In genomic region chr9:18741331-18741730, GRCh38 we compare ENCODE assay signal across 38 cellular contexts.
"Had no signal": no experiment of that assay in that cellular context is flagged by ENCODE, and none has a peak within 500 bp of the region (broad histone marks: within the 10 kb centered on the region; RNA-seq: fewer than 3 reads in every experiment).

No MANE protein-coding gene starts in this region.

- H3K36me3 Mint-ChIP-seq: activated naive CD4-positive, alpha-beta T cell treated with anti-CD3 and anti-CD28 coated beads, Interleukin-2, amount 10 ng/mL, durations not matched to agents 7 days and 5 days; activated naive CD4-positive, alpha-beta T cell treated with anti-CD3 and anti-CD28 coated beads, Interleukin-2, amount 50 U/mL, for 24 hours; activated naive CD4-positive, alpha-beta T cell treated with anti-CD3 and anti-CD28 coated beads, Interleukin-2, amount 50 U/mL, for 72 hours; activated naive CD8-positive, alpha-beta T cell; activated naive CD8-positive, alpha-beta T cell treated with anti-CD3 and anti-CD28 coated beads for 36 hours; activated naive CD8-positive, alpha-beta T cell treated with anti-CD3 and anti-CD28 coated beads, Interleukin-2, amount 10 ng/mL, durations not matched to agents 7 days and 5 days; brain had no signal

- H3K36me3 ChIP-seq: adrenal gland, ascending aorta, brain microvascular endothelial cell, breast epithelium, cardiac muscle cell had no signal

- H3K9me3 ChIP-seq: adrenal gland, ascending aorta, body of pancreas, breast epithelium had no signal

- H3K9me3 Mint-ChIP-seq: activated naive CD4-positive, alpha-beta T cell treated with anti-CD3 and anti-CD28 coated beads for 36 hours; activated naive CD4-positive, alpha-beta T cell treated with anti-CD3 and anti-CD28 coated beads, Interleukin-2, amount 10 ng/mL, durations not matched to agents 7 days and 5 days; activated naive CD4-positive, alpha-beta T cell treated with anti-CD3 and anti-CD28 coated beads, Interleukin-2, amount 50 U/mL, for 24 hours; activated naive CD4-positive, alpha-beta T cell treated with anti-CD3 and anti-CD28 coated beads, Interleukin-2, amount 50 U/mL, for 72 hours; activated naive CD8-positive, alpha-beta T cell treated with anti-CD3 and anti-CD28 coated beads for 36 hours; activated naive CD8-positive, alpha-beta T cell treated with anti-CD3 and anti-CD28 coated beads, Interleukin-2, amount 10 ng/mL, durations not matched to agents 7 days and 5 days; activated naive CD8-positive, alpha-beta T cell treated with anti-CD3 and anti-CD28 coated beads, Interleukin-2, amount 50 U/mL, for 24 hours; activated T-cell treated with anti-CD3 and anti-CD28 coated beads, Interleukin-2, amount 50 U/mL, for 24 hours; activated T-cell treated with anti-CD3 and anti-CD28 coated beads, Interleukin-2, amount 50 U/mL, for 4 hours; activated T-helper 1 cell treated with anti-CD3 and anti-CD28 coated beads, Interleukin-12 subunit alpha, Interleukin-12 subunit beta, Interleukin-2, Interleukin-4 antibody, amounts not matched to agents 30 ng/mL and 10 ng/mL and 1 ng/mL, durations not matched to agents 14 hours and 24 hours and 36 hours; activated T-helper 17 cell treated with anti-CD3 and anti-CD28 coated beads, Interleukin-2, amount 50 U/mL, for 72 hours; activated T-helper 2 cell treated with anti-CD3 and anti-CD28 coated beads, Interferon-gamma antibody, Interleukin-2, Interleukin-4, amounts not matched to agents 10 μg/mL and 5 μg/mL and 100 μg/mL, durations not matched to agents 14 hours and 24 hours and 36 hours; central memory CD8-positive, alpha-beta T cell had no signal

- H3K4me3 Mint-ChIP-seq: activated naive CD4-positive, alpha-beta T cell treated with anti-CD3 and anti-CD28 coated beads for 36 hours; activated naive CD4-positive, alpha-beta T cell treated with anti-CD3 and anti-CD28 coated beads, Interleukin-2, amount 10 ng/mL, durations not matched to agents 7 days and 5 days; activated naive CD4-positive, alpha-beta T cell treated with anti-CD3 and anti-CD28 coated beads, Interleukin-2, amount 50 U/mL, for 24 hours; activated naive CD8-positive, alpha-beta T cell; activated naive CD8-positive, alpha-beta T cell treated with anti-CD3 and anti-CD28 coated beads for 36 hours; activated naive CD8-positive, alpha-beta T cell treated with anti-CD3 and anti-CD28 coated beads, Interleukin-2, amount 10 ng/mL, durations not matched to agents 7 days and 5 days; activated naive CD8-positive, alpha-beta T cell treated with anti-CD3 and anti-CD28 coated beads, Interleukin-2, amount 50 U/mL, for 24 hours; activated T-cell treated with anti-CD3 and anti-CD28 coated beads, Interleukin-2, amount 50 U/mL, for 24 hours; activated T-cell treated with anti-CD3 and anti-CD28 coated beads, Interleukin-2, amount 50 U/mL, for 4 hours; activated T-cell treated with anti-CD3 and anti-CD28 coated beads, Interleukin-2, amount 50 U/mL, for 72 hours; activated T-helper 1 cell treated with anti-CD3 and anti-CD28 coated beads, Interleukin-12 subunit alpha, Interleukin-12 subunit beta, Interleukin-2, Interleukin-4 antibody, amounts not matched to agents 30 ng/mL and 10 ng/mL and 1 ng/mL, durations not matched to agents 14 hours and 24 hours and 36 hours; activated T-helper 17 cell treated with anti-CD3 and anti-CD28 coated beads, Interleukin-2, amount 50 U/mL, for 72 hours; brain; central memory CD8-positive, alpha-beta T cell had no signal

- H3K27ac ChIP-seq: adrenal gland, ascending aorta, body of pancreas, brain microvascular endothelial cell, breast epithelium, cardiac muscle cell had no signal

- H3K4me1 Mint-ChIP-seq: activated naive CD4-positive, alpha-beta T cell treated with anti-CD3 and anti-CD28 coated beads, Interleukin-2, amount 10 ng/mL, durations not matched to agents 7 days and 5 days; activated naive CD4-positive, alpha-beta T cell treated with anti-CD3 and anti-CD28 coated beads, Interleukin-2, amount 50 U/mL, for 24 hours; activated naive CD8-positive, alpha-beta T cell treated with anti-CD3 and anti-CD28 coated beads for 36 hours; activated naive CD8-positive, alpha-beta T cell treated with anti-CD3 and anti-CD28 coated beads, Interleukin-2, amount 10 ng/mL, durations not matched to agents 7 days and 5 days; activated naive CD8-positive, alpha-beta T cell treated with anti-CD3 and anti-CD28 coated beads, Interleukin-2, amount 50 U/mL, for 24 hours; activated T-helper 17 cell treated with anti-CD3 and anti-CD28 coated beads, Interleukin-2, amount 50 U/mL, for 72 hours; central memory CD8-positive, alpha-beta T cell had no signal

- DNase-seq: activated effector memory CD4-positive, alpha-beta T cell treated with anti-CD3 and anti-CD28 coated beads, Interleukin-2, amount 50 U/mL, for 16 hours; activated effector memory CD4-positive, alpha-beta T cell treated with Interleukin-2 at 50 U/mL for 16 hours; activated gamma-delta T cell; activated gamma-delta T cell treated with Interleukin-2 at 50 U/mL for 16 hours; activated naive CD4-positive, alpha-beta T cell; activated naive CD4-positive, alpha-beta T cell treated with anti-CD3 and anti-CD28 coated beads for 36 hours; activated naive CD4-positive, alpha-beta T cell treated with anti-CD3 and anti-CD28 coated beads, Interleukin-2, amount 10 ng/mL, durations not matched to agents 7 days and 5 days; activated naive CD4-positive, alpha-beta T cell treated with anti-CD3 and anti-CD28 coated beads, Interleukin-2, amount 50 U/mL, for 16 hours; activated naive CD4-positive, alpha-beta T cell treated with Interleukin-2 at 50 U/mL for 16 hours; activated naive CD8-positive, alpha-beta T cell treated with anti-CD3 and anti-CD28 coated beads for 36 hours; activated naive CD8-positive, alpha-beta T cell treated with anti-CD3 and anti-CD28 coated beads, Interleukin-2, amount 10 ng/mL, durations not matched to agents 7 days and 5 days; activated naive CD8-positive, alpha-beta T cell treated with anti-CD3 and anti-CD28 coated beads, Interleukin-2, amount 50 U/mL, for 24 hours; activated T-cell treated with anti-CD3 and anti-CD28 coated beads for 4 hours; activated T-cell treated with anti-CD3 and anti-CD28 coated beads, Interleukin-2, amount 50 U/mL, for 24 hours; activated T-cell treated with anti-CD3 and anti-CD28 coated beads, Interleukin-2, amount 50 U/mL, for 4 hours; activated T-cell treated with anti-CD3 and anti-CD28 coated beads, Interleukin-2, amount 50 U/mL, for 48 hours; activated T-cell treated with anti-CD3 and anti-CD28 coated beads, Interleukin-2, amount 50 U/mL, for 72 hours; adrenal gland; amniotic stem cell; amygdala; anterior cingulate cortex; aorta; body of pancreas; brain microvascular endothelial cell; caudate nucleus; central memory CD4-positive, alpha-beta T cell; cerebellar nuclear complex had no signal

- H3K27me3 ChIP-seq: adrenal gland, ascending aorta, body of pancreas, brain microvascular endothelial cell, breast epithelium, cardiac muscle cell had no signal

- H3K4me3 ChIP-seq: adrenal gland, ascending aorta, body of pancreas, breast epithelium, cardiac muscle cell had no signal

- H3K27ac Mint-ChIP-seq: activated naive CD4-positive, alpha-beta T cell treated with anti-CD3 and anti-CD28 coated beads for 36 hours; activated naive CD4-positive, alpha-beta T cell treated with anti-CD3 and anti-CD28 coated beads, Interleukin-2, amount 10 ng/mL, durations not matched to agents 7 days and 5 days; activated naive CD4-positive, alpha-beta T cell treated with anti-CD3 and anti-CD28 coated beads, Interleukin-2, amount 50 U/mL, for 24 hours; activated naive CD4-positive, alpha-beta T cell treated with anti-CD3 and anti-CD28 coated beads, Interleukin-2, amount 50 U/mL, for 72 hours; activated naive CD8-positive, alpha-beta T cell; activated naive CD8-positive, alpha-beta T cell treated with anti-CD3 and anti-CD28 coated beads for 36 hours; activated naive CD8-positive, alpha-beta T cell treated with anti-CD3 and anti-CD28 coated beads, Interleukin-2, amount 10 ng/mL, durations not matched to agents 7 days and 5 days; activated naive CD8-positive, alpha-beta T cell treated with anti-CD3 and anti-CD28 coated beads, Interleukin-2, amount 50 U/mL, for 24 hours; activated T-cell treated with anti-CD3 and anti-CD28 coated beads, Interleukin-2, amount 50 U/mL, for 24 hours; activated T-cell treated with anti-CD3 and anti-CD28 coated beads, Interleukin-2, amount 50 U/mL, for 72 hours; activated T-helper 1 cell treated with anti-CD3 and anti-CD28 coated beads, Interleukin-12 subunit alpha, Interleukin-12 subunit beta, Interleukin-2, Interleukin-4 antibody, amounts not matched to agents 30 ng/mL and 10 ng/mL and 1 ng/mL, durations not matched to agents 14 hours and 24 hours and 36 hours; activated T-helper 17 cell treated with anti-CD3 and anti-CD28 coated beads, Interleukin-2, amount 50 U/mL, for 72 hours; activated T-helper 2 cell treated with anti-CD3 and anti-CD28 coated beads, Interferon-gamma antibody, Interleukin-2, Interleukin-4, amounts not matched to agents 10 μg/mL and 5 μg/mL and 100 μg/mL, durations not matched to agents 14 hours and 24 hours and 36 hours; brain had no signal

- H3K27me3 Mint-ChIP-seq: activated naive CD4-positive, alpha-beta T cell treated with anti-CD3 and anti-CD28 coated beads, Interleukin-2, amount 10 ng/mL, durations not matched to agents 7 days and 5 days; activated naive CD4-positive, alpha-beta T cell treated with anti-CD3 and anti-CD28 coated beads, Interleukin-2, amount 50 U/mL, for 24 hours; activated naive CD8-positive, alpha-beta T cell; activated naive CD8-positive, alpha-beta T cell treated with anti-CD3 and anti-CD28 coated beads, Interleukin-2, amount 10 ng/mL, durations not matched to agents 7 days and 5 days; activated naive CD8-positive, alpha-beta T cell treated with anti-CD3 and anti-CD28 coated beads, Interleukin-2, amount 50 U/mL, for 24 hours had no signal

- H3K4me1 ChIP-seq: adrenal gland, ascending aorta, breast epithelium had no signal
